In genomic region chr19:51904331-51905165, GRCh38 we compare ENCODE assay signal across 8 cellular contexts. TPM values are rescaled to one million over a fixed set of nuclear protein-coding genes. Genes with fewer than 3 reads are reported as not detected.
DNase-seq lines count a peak whose midpoint lies in the region; ATAC-seq and TF ChIP-seq lines count a peak whose summit lies in the region.

Gene ZNF649 (minus strand): TSS chr19:51905017. CDS start chr19:51900107, 4,910 bp downstream.

- peaks cover 53% of the 10 kb centered on the region for H3K79me2 ChIP-seq in neural progenitor cell (ENCODE audit: low read depth)

- peak within 1 kb of the TSS; percentile 84 to 99 (median 96) for H3K27ac Mint-ChIP-seq in CD4-positive, alpha-beta memory T cell
- H3K27ac Mint-ChIP-seq in activated naive CD4-positive, alpha-beta T cell treated with anti-CD3 and anti-CD28 coated beads for 36 hours = peak within 1 kb of the TSS; percentile 98
- peak within 1 kb of the TSS; percentile 99 for H3K27ac Mint-ChIP-seq in neural progenitor cell
- peak within 1 kb of the TSS; percentile 96 to 99 for H3K27ac Mint-ChIP-seq in stimulated activated naive CD8-positive, alpha-beta T cell treated with anti-CD3 and anti-CD28 coated beads, Interleukin-15, amount 100 ng/mL, for 72 hours

- peaks cover 9 to 16% of the 10 kb centered on the region in 2 donors for H3K27me3 Mint-ChIP-seq in CD4-positive, alpha-beta memory T cell
- peaks cover 22% of the 10 kb centered on the region for H3K27me3 Mint-ChIP-seq in activated naive CD4-positive, alpha-beta T cell treated with anti-CD3 and anti-CD28 coated beads for 36 hours (ENCODE audit: low read depth)
- H3K27me3 Mint-ChIP-seq in neural progenitor cell (ENCODE audit: insufficient read depth, low read depth) = peaks cover 7% of the 10 kb centered on the region
- H3K27me3 Mint-ChIP-seq in stimulated activated naive CD8-positive, alpha-beta T cell treated with anti-CD3 and anti-CD28 coated beads, Interleukin-15, amount 100 ng/mL, for 72 hours = peaks cover 23% of the 10 kb centered on the region

- peak; percentile 72 to 85 (median 79) for DNase-seq in CD4-positive, alpha-beta memory T cell
- DNase-seq in GM20000 (ENCODE audit: low spot score) (peak; percentile 83), KBM-7 (peak; percentile 85), SK-N-DZ (ENCODE audit: low spot score) (peak; percentile 75), neural progenitor cell (ENCODE audit: low spot score) (peak; percentile 95)
- peak; percentile 90 for DNase-seq in activated naive CD4-positive, alpha-beta T cell treated with anti-CD3 and anti-CD28 coated beads for 36 hours
- DNase-seq in stimulated activated naive CD8-positive, alpha-beta T cell treated with anti-CD3 and anti-CD28 coated beads, Interleukin-15, amount 100 ng/mL, for 72 hours = peak; percentile 83 to 87

- no peaks in the 10 kb centered on the region for H3F3A ChIP-seq in neural progenitor cell (ENCODE audit: low read depth)

- H2AFZ ChIP-seq in neural progenitor cell (replicated peaks) = peak within 1 kb of the TSS; percentile 63

- CTCF ChIA-PET in CD4-positive, alpha-beta memory T cell (lab: Charles Lee; ENCODE audit: partially characterized antibody) = no interaction called here
- CTCF ChIA-PET in activated naive CD4-positive, alpha-beta T cell treated with anti-CD3 and anti-CD28 coated beads for 36 hours (lab: Charles Lee) = interaction anchor here (0.5 kb wide), 1 partner anchor 599 kb away, joined by 3 read pairs; no protein-coding TSS in a partner anchor

- TF ChIP-seq CTCF in GM20000 (IDR thresholded peaks at IDR 0.05; ENCODE audit: extremely low read depth, missing control alignments) (no peak), gastroesophageal sphincter (IDR thresholded peaks at IDR 0.05) (peak in 2 of 4 experiments; percentile 6 to 14), neural progenitor cell (IDR thresholded peaks at IDR 0.05) (no peak)

- peak within 1 kb of the TSS; percentile 59 for H3K9ac ChIP-seq in neural progenitor cell

- peaks cover 8% of the 10 kb centered on the region for H3K36me3 ChIP-seq in CD4-positive, alpha-beta memory T cell (ENCODE audit: insufficient read depth, low read length)
- H3K36me3 ChIP-seq in gastroesophageal sphincter = peaks cover 0 to 28% of the 10 kb centered on the region in 2 donors
- peaks cover 27% of the 10 kb centered on the region for H3K36me3 ChIP-seq in neural progenitor cell

- peaks cover 61 to 63% of the 10 kb centered on the region in 2 donors for H3K36me3 Mint-ChIP-seq in CD4-positive, alpha-beta memory T cell
- peaks cover 76% of the 10 kb centered on the region for H3K36me3 Mint-ChIP-seq in activated naive CD4-positive, alpha-beta T cell treated with anti-CD3 and anti-CD28 coated beads for 36 hours (ENCODE audit: low read depth)
- peaks cover 48% of the 10 kb centered on the region for H3K36me3 Mint-ChIP-seq in neural progenitor cell

- peaks cover 7 to 92% (median 79%) of the 10 kb centered on the region in 8 donors for H3K9me3 Mint-ChIP-seq in CD4-positive, alpha-beta memory T cell
- H3K9me3 Mint-ChIP-seq in activated naive CD4-positive, alpha-beta T cell treated with anti-CD3 and anti-CD28 coated beads for 36 hours = peaks cover 63% of the 10 kb centered on the region
- H3K9me3 Mint-ChIP-seq in neural progenitor cell = peaks cover 81% of the 10 kb centered on the region
- peaks cover 41 to 71% of the 10 kb centered on the region in 2 donors for H3K9me3 Mint-ChIP-seq in stimulated activated naive CD8-positive, alpha-beta T cell treated with anti-CD3 and anti-CD28 coated beads, Interleukin-15, amount 100 ng/mL, for 72 hours

- peak within 1 kb of the TSS; percentile 98 for H3K4me2 ChIP-seq in neural progenitor cell

- H3K4me1 Mint-ChIP-seq in CD4-positive, alpha-beta memory T cell = peaks cover 13 to 35% (median 21%) of the 10 kb centered on the region in 4 donors
- peaks cover 19% of the 10 kb centered on the region for H3K4me1 Mint-ChIP-seq in activated naive CD4-positive, alpha-beta T cell treated with anti-CD3 and anti-CD28 coated beads for 36 hours (ENCODE audit: low read depth)
- H3K4me1 Mint-ChIP-seq in neural progenitor cell = peaks cover 5% of the 10 kb centered on the region
- peaks cover 27% of the 10 kb centered on the region for H3K4me1 Mint-ChIP-seq in stimulated activated naive CD8-positive, alpha-beta T cell treated with anti-CD3 and anti-CD28 coated beads, Interleukin-15, amount 100 ng/mL, for 72 hours

- H3K27ac ChIP-seq in CD4-positive, alpha-beta memory T cell (ENCODE audit: low read depth, low read length) = peak within 1 kb of the TSS; percentile 77
- H3K27ac ChIP-seq in gastroesophageal sphincter (peak within 1 kb of the TSS; percentile 34 to 87 (median 84)), neural progenitor cell (no peak within 1 kb of the TSS)

- TF ChIP-seq POLR2A in gastroesophageal sphincter (IDR thresholded peaks at IDR 0.05) = no peak

- in situ Hi-C loops in KBM-7 (cut with MboI; ENCODE audit: low pct_unique_long_range_greater_than_20kb, low sequenced_read_pairs) = no loop called here

- ATAC-seq in gastroesophageal sphincter = peak; percentile 93
- ATAC-seq in stimulated activated naive CD8-positive, alpha-beta T cell treated with anti-CD3 and anti-CD28 coated beads, Interleukin-15, amount 100 ng/mL, for 72 hours = peak; percentile 97

- H4K20me1 ChIP-seq in neural progenitor cell (ENCODE audit: low read depth) = no peaks in the 10 kb centered on the region

- POLR2A ChIA-PET in CD4-positive, alpha-beta memory T cell (lab: Charles Lee; ENCODE audit: partially characterized antibody) = interaction anchor here (1.0 to 1.4 kb wide), 2 partner anchors 22 to 144 kb away, joined by 4 read pairs; partner anchors contain the start of gene ZNF432

- H3K4me3 ChIP-seq in CD4-positive, alpha-beta memory T cell (ENCODE audit: low read length in 2 of 2) = peak within 1 kb of the TSS; percentile 83 to 92
- H3K4me3 ChIP-seq in gastroesophageal sphincter = peak within 1 kb of the TSS; percentile 61 to 67
- peak within 1 kb of the TSS; percentile 68 for H3K4me3 ChIP-seq in neural progenitor cell

- peak within 1 kb of the TSS; percentile 97 to 100 (median 99) for H3K4me3 Mint-ChIP-seq in CD4-positive, alpha-beta memory T cell
- peak within 1 kb of the TSS; percentile 96 for H3K4me3 Mint-ChIP-seq in activated naive CD4-positive, alpha-beta T cell treated with anti-CD3 and anti-CD28 coated beads for 36 hours
- H3K4me3 Mint-ChIP-seq in neural progenitor cell = peak within 1 kb of the TSS; percentile 100
- H3K4me3 Mint-ChIP-seq in stimulated activated naive CD8-positive, alpha-beta T cell treated with anti-CD3 and anti-CD28 coated beads, Interleukin-15, amount 100 ng/mL, for 72 hours = peak within 1 kb of the TSS; percentile 88 to 94

- no peak for TF ChIP-seq EP300 in gastroesophageal sphincter (IDR thresholded peaks at IDR 0.05)

- peaks cover 9% of the 10 kb centered on the region for H3K4me1 ChIP-seq in CD4-positive, alpha-beta memory T cell (ENCODE audit: insufficient read depth, low read length)
- H3K4me1 ChIP-seq in gastroesophageal sphincter (peaks cover 0 to 16% (median 0%) of the 10 kb centered on the region in 3 donors), neural progenitor cell (peaks cover 7% of the 10 kb centered on the region)

- peaks cover 3 to 26% of the 10 kb centered on the region in 2 donors for H3K9me3 ChIP-seq in CD4-positive, alpha-beta memory T cell (ENCODE audit: control insufficient read depth in 1 of 2, low read length in 2 of 2)
- H3K9me3 ChIP-seq in gastroesophageal sphincter (peaks cover 0 to 29% (median 0%) of the 10 kb centered on the region in 3 donors), neural progenitor cell (ENCODE audit: low read depth) (peaks cover 25% of the 10 kb centered on the region)

- WGBS in gastroesophageal sphincter (ENCODE audit: low coverage in 1 of 2), 2 donors = 0 to 2% methylated on average over 4 to 22 of the region's 43 CpGs

- intact Hi-C loops in CD4-positive, alpha-beta memory T cell (cut with micrococcal nuclease) = loop anchor here (1.0 to 10.0 kb wide), 5 partner anchors 23 to 1430 kb away; partner anchors contain the start of genes ZNF350, ZNF613, ZNF614 and ZNF615
- intact Hi-C loops in activated naive CD4-positive, alpha-beta T cell treated with anti-CD3 and anti-CD28 coated beads for 36 hours (cut with micrococcal nuclease) = loop anchor here (1.0 to 5.0 kb wide), 4 partner anchors 16 to 143 kb away; partner anchors contain the start of genes ZNF350, ZNF432 and ZNF613

- no peaks in the 10 kb centered on the region for H3K27me3 ChIP-seq in CD4-positive, alpha-beta memory T cell (ENCODE audit: insufficient read depth, low read length)
- H3K27me3 ChIP-seq in gastroesophageal sphincter (peaks cover 35% of the 10 kb centered on the region), neural progenitor cell (peaks cover 11% of the 10 kb centered on the region)

RNA-seq across cellular contexts. Expression of gene ZNF649, which starts in this region (rescaled TPM):
- 10 to 100 TPM; 28.6 to 30.8 TPM for total RNA-seq in CD4-positive, alpha-beta memory T cell
- 10 to 100 TPM in 1 of 2 donors, 1 to 10 TPM in 1; 3.6 to 10.2 TPM for polyA plus RNA-seq in CD4-positive, alpha-beta memory T cell
- 4.2 and 7.7 TPM in 2 replicates for polyA plus RNA-seq in SK-N-DZ (2014; cell fraction: cytosol; rRNA removed)
- 3.5 and 4.6 TPM in 2 replicates for polyA plus RNA-seq in SK-N-DZ (2014; cell fraction: nucleus; rRNA removed)
- total RNA-seq in activated naive CD4-positive, alpha-beta T cell treated with anti-CD3 and anti-CD28 coated beads for 36 hours = 10 to 100 TPM; 10.4 to 11.6 TPM
- total RNA-seq in gastroesophageal sphincter (10 to 100 TPM; 10.1 to 16.0 (median 12.9) TPM), neural progenitor cell (ENCODE audit: low replicate concordance) (32.7 and 49.6 TPM in 2 replicates)
